ENCODE assay signal across 1 cellular context in genomic region chr9:86521322-86521721, GRCh38.
TF ChIP-seq lines count a peak whose summit lies in the region.

No MANE protein-coding gene starts in this region.

TF ChIP-seq in GM12878, 131 proteins besides CTCF, POLR2A, EP300 and RAD21 (continued from another document):
- TF ChIP-seq, protein P1, sequence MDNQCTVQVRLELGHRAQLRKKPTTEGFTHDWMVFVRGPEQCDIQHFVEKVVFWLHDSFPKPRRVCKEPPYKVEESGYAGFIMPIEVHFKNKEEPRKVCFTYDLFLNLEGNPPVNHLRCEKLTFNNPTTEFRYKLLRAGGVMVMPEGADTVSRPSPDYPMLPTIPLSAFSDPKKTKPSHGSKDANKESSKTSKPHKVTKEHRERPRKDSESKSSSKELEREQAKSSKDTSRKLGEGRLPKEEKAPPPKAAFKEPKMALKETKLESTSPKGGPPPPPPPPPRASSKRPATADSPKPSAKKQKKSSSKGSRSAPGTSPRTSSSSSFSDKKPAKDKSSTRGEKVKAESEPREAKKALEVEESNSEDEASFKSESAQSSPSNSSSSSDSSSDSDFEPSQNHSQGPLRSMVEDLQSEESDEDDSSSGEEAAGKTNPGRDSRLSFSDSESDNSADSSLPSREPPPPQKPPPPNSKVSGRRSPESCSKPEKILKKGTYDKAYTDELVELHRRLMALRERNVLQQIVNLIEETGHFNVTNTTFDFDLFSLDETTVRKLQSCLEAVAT (IDR thresholded peaks at IDR 0.05) = no peak
- TF ChIP-seq RB1 (IDR thresholded peaks at IDR 0.05; ENCODE audit: borderline replicate concordance) (no peak), GATAD2B (conservative IDR thresholded peaks at IDR 0.05; ENCODE audit: low read depth) (no peak), HDGF (IDR thresholded peaks at IDR 0.05) (no peak), ZNF622 (IDR thresholded peaks at IDR 0.05) (no peak), IRF4 (IDR thresholded peaks at IDR 0.05; ENCODE audit: low read depth, low read length) (no peak), MTA3 (IDR thresholded peaks at IDR 0.05; ENCODE audit: borderline replicate concordance, low read length) (no peak), YY1 (IDR thresholded peaks at IDR 0.05; ENCODE audit: low read depth, low read length) (no peak), BMI1 (IDR thresholded peaks at IDR 0.05; ENCODE audit: borderline replicate concordance) (no peak), TCF7 (IDR thresholded peaks at IDR 0.05; ENCODE audit: borderline replicate concordance) (no peak)
- TF ChIP-seq, protein P2, sequence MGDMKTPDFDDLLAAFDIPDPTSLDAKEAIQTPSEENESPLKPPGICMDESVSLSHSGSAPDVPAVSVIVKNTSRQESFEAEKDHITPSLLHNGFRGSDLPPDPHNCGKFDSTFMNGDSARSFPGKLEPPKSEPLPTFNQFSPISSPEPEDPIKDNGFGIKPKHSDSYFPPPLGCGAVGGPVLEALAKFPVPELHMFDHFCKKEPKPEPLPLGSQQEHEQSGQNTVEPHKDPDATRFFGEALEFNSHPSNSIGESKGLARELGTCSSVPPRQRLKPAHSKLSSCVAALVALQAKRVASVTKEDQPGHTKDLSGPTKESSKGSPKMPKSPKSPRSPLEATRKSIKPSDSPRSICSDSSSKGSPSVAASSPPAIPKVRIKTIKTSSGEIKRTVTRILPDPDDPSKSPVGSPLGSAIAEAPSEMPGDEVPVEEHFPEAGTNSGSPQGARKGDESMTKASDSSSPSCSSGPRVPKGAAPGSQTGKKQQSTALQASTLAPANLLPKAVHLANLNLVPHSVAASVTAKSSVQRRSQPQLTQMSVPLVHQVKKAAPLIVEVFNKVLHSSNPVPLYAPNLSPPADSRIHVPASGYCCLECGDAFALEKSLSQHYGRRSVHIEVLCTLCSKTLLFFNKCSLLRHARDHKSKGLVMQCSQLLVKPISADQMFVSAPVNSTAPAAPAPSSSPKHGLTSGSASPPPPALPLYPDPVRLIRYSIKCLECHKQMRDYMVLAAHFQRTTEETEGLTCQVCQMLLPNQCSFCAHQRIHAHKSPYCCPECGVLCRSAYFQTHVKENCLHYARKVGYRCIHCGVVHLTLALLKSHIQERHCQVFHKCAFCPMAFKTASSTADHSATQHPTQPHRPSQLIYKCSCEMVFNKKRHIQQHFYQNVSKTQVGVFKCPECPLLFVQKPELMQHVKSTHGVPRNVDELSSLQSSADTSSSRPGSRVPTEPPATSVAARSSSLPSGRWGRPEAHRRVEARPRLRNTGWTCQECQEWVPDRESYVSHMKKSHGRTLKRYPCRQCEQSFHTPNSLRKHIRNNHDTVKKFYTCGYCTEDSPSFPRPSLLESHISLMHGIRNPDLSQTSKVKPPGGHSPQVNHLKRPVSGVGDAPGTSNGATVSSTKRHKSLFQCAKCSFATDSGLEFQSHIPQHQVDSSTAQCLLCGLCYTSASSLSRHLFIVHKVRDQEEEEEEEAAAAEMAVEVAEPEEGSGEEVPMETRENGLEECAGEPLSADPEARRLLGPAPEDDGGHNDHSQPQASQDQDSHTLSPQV (IDR thresholded peaks at IDR 0.05) = 0 out of 2 replicates have a peak, but pooled peaks have one; percentile 30
